Comparison of ENCODE assay signal across 24 cellular contexts in genomic region chr14:53742226-53742607, GRCh38.
DNase-seq lines count a peak whose midpoint lies in the region; ATAC-seq, FAIRE-seq and TF ChIP-seq lines count a peak whose summit lies in the region.
"Had no signal": no experiment of that assay in that cellular context is flagged by ENCODE, and none has a peak within 500 bp of the region (broad histone marks: within the 10 kb centered on the region; RNA-seq: fewer than 3 reads in every experiment).

No MANE protein-coding gene starts in this region.

- RAD21 ChIA-PET in GM12878 (lab: Charles Lee; ENCODE audit: unreplicated experiment), result no interaction called here

- H3K27ac ChIP-seq in A549 (no peak overlapping the region), GM12878 (ENCODE audit: control insufficient read depth, insufficient read depth) (no peak overlapping the region), iPS-18a (ENCODE audit: low read length) (peak overlapping the region; percentile 58)
- H3K27ac ChIP-seq: body of pancreas, heart right ventricle, right lobe of liver, testis had no signal

- H2AFZ ChIP-seq in GM12878 (ENCODE audit: control insufficient read depth, low read depth, low read length), result no peak overlapping the region

- CTCF ChIA-PET in A549 (lab: Yijun Ruan, JAX), result interaction anchor here (0.8 to 2.0 kb wide), 3 partner anchors 10 to 45 kb away, joined by 3 to 6 read pairs (median 4); no protein-coding TSS in a partner anchor
- CTCF ChIA-PET in GM12878 (lab: Yijun Ruan, JAX), result no interaction called here

- no peak overlapping the region for H3K4me3 ChIP-seq in A549
- H3K4me3 ChIP-seq in GM12878, result no peak overlapping the region
- peak overlapping the region; percentile 36 for H3K4me3 ChIP-seq in iPS-18a (ENCODE audit: low read length)
- H3K4me3 ChIP-seq: body of pancreas, heart right ventricle, right lobe of liver, testis had no signal

- H3K9me3 Mint-ChIP-seq in natural killer cell treated with Interleukin-12 subunit alpha and Interleukin-12 subunit beta and Interleukin-15 and Interleukin-18, amount 100 ng/mL, for 72 hours, result peaks cover 2% of the 10 kb centered on the region
- H3K9me3 Mint-ChIP-seq: activated CD4-positive, alpha-beta T cell treated with anti-CD3 and anti-CD28 coated beads, Interleukin-2, amount 10 ng/mL, durations not matched to agents 24 days and 14 days; stimulated activated naive B cell treated with anti-CD40 and anti-IgM and Interleukin-4, amounts not matched to agents 10 μg/mL and 1 μg/mL and 100 μg/mL, for 72 hours; T-cell had no signal

- TF ChIP-seq EP300 in A549 (IDR thresholded peaks at IDR 0.05), result no peak
- TF ChIP-seq EP300 in GM12878 (IDR thresholded peaks at IDR 0.05; ENCODE audit: borderline replicate concordance in 1 of 2, control insufficient read depth in 1 of 2, low read depth in 2 of 2, low read length in 2 of 2), result no peak

- H3K79me2 ChIP-seq in GM12878 (ENCODE audit: control insufficient read depth, insufficient read depth, low read length), result no peaks in the 10 kb centered on the region

- DNase-seq in A549 (ENCODE audit: low read depth in 1 of 2, low spot score in 1 of 2) (no peak), LoVo (ENCODE audit: low spot score) (peak; percentile 4), GM12878 (ENCODE audit: low read depth, low spot score) (no peak), GM13976 (ENCODE audit: low spot score) (no peak), NCI-H1092 (lab: John Stamatoyannopoulos, UW) (no peak)
- DNase-seq in natural killer cell treated with Interleukin-12 subunit alpha and Interleukin-12 subunit beta and Interleukin-15 and Interleukin-18, amount 100 ng/mL, for 72 hours (ENCODE audit: low spot score), result no peak
- DNase-seq: activated CD4-positive, alpha-beta T cell treated with anti-CD3 and anti-CD28 coated beads, Interleukin-2, amount 10 ng/mL, durations not matched to agents 24 days and 14 days; body of pancreas; COR-L47; heart right ventricle; Kasumi-1; NCI-H1105; NCI-H2107; NCI-H524 treated with DMSO at 0.1 percent for 48 hours; OCI-M1; right lobe of liver; Right ventricle myocardium superior; stimulated activated naive B cell treated with anti-CD40 and anti-IgM and Interleukin-4, amounts not matched to agents 10 μg/mL and 1 μg/mL and 100 μg/mL, for 72 hours; T-cell; testis had no signal

- H4K20me1 ChIP-seq in GM12878 (ENCODE audit: control insufficient read depth, insufficient read depth), result no peaks in the 10 kb centered on the region

- SMC1A ChIA-PET in GM12878 (lab: Charles Lee; ENCODE audit: uncharacterized antibody, unreplicated experiment), result no interaction called here

- TF ChIP-seq RAD21 in A549 (conservative IDR thresholded peaks at IDR 0.05 in 1 of 2, IDR thresholded peaks at IDR 0.05 in 1 of 2), result no peak
- TF ChIP-seq RAD21 in GM12878 (IDR thresholded peaks at IDR 0.05; ENCODE audit: insufficient read depth, low read depth, low read length), result no peak

- POLR2A ChIA-PET in A549 (lab: Yijun Ruan, JAX) (no interaction called here), GM12878 (lab: Charles Lee) (no interaction called here)

- H3K27ac Mint-ChIP-seq in natural killer cell treated with Interleukin-12 subunit alpha and Interleukin-12 subunit beta and Interleukin-15 and Interleukin-18, amount 100 ng/mL, for 72 hours, result no peak overlapping the region
- H3K27ac Mint-ChIP-seq: activated CD4-positive, alpha-beta T cell treated with anti-CD3 and anti-CD28 coated beads, Interleukin-2, amount 10 ng/mL, durations not matched to agents 24 days and 14 days; activated naive CD8-positive, alpha-beta T cell; stimulated activated naive B cell treated with anti-CD40 and anti-IgM and Interleukin-4, amounts not matched to agents 10 μg/mL and 1 μg/mL and 100 μg/mL, for 72 hours; T-cell had no signal

- in situ Hi-C loops in GM12878 (cut with MboI), result no loop called here
- in situ Hi-C loops in GM13976 (cut with MboI; ENCODE audit: low sequenced_read_pairs, unreplicated experiment), result no loop called here

- 80% methylated on average over 2 of the region's 2 CpGs for WGBS in A549 (ENCODE audit: missing lambda C conversion rate)
- WGBS in GM12878 (ENCODE audit: insufficient coverage, insufficient replicate concordance, low lambda C conversion rate, missing lambda C conversion rate), result 28% methylated on average over 2 of the region's 2 CpGs

- no peak overlapping the region for H3K4me3 Mint-ChIP-seq in natural killer cell treated with Interleukin-12 subunit alpha and Interleukin-12 subunit beta and Interleukin-15 and Interleukin-18, amount 100 ng/mL, for 72 hours
- H3K4me3 Mint-ChIP-seq: activated CD4-positive, alpha-beta T cell treated with anti-CD3 and anti-CD28 coated beads, Interleukin-2, amount 10 ng/mL, durations not matched to agents 24 days and 14 days; activated naive CD8-positive, alpha-beta T cell; stimulated activated naive B cell treated with anti-CD40 and anti-IgM and Interleukin-4, amounts not matched to agents 10 μg/mL and 1 μg/mL and 100 μg/mL, for 72 hours; T-cell had no signal

- H3K27me3 ChIP-seq in GM12878 (replicated peaks in 1 of 2; ENCODE audit: control insufficient read depth in 2 of 2, insufficient read depth in 2 of 2, low read length in 1 of 2) (no peaks in the 10 kb centered on the region), iPS-18a (ENCODE audit: control insufficient read depth, insufficient read depth, low read length) (peaks cover 21% of the 10 kb centered on the region)
- H3K27me3 ChIP-seq: body of pancreas, heart right ventricle, right lobe of liver, testis had no signal

- H3K9ac ChIP-seq in GM12878 (ENCODE audit: control insufficient read depth, insufficient read depth, low read length), result no peak overlapping the region
- H3K9ac ChIP-seq in iPS-18a (ENCODE audit: low read length), result no peak overlapping the region

- H3K4me2 ChIP-seq in A549 (no peak overlapping the region), GM12878 (ENCODE audit: control insufficient read depth, insufficient read depth) (no peak overlapping the region)

- ATAC-seq in A549 (no peak), GM12878 (no peak), HG02870 (IDR thresholded peaks at IDR 0.05; ENCODE audit: unreplicated experiment) (no peak)
- no peak for ATAC-seq in natural killer cell treated with Interleukin-12 subunit alpha and Interleukin-12 subunit beta and Interleukin-15 and Interleukin-18, amount 100 ng/mL, for 72 hours
- ATAC-seq: body of pancreas; heart right ventricle; right lobe of liver; stimulated activated naive B cell treated with anti-CD40 and anti-IgM and Interleukin-4, amounts not matched to agents 10 μg/mL and 1 μg/mL and 100 μg/mL, for 72 hours; T-cell had no signal

- FAIRE-seq in A549 (lab: Jason Lieb, UNC) (peak; percentile 65), GM12878 (lab: Jason Lieb, UNC) (no peak)
- FAIRE-seq: A204.1 had no signal

- intact Hi-C loops in GM12878 (cut with micrococcal nuclease; ENCODE audit: unreplicated experiment), result no loop called here

- H3K36me3 Mint-ChIP-seq in natural killer cell treated with Interleukin-12 subunit alpha and Interleukin-12 subunit beta and Interleukin-15 and Interleukin-18, amount 100 ng/mL, for 72 hours, result no peaks in the 10 kb centered on the region
- H3K36me3 Mint-ChIP-seq: activated naive CD8-positive, alpha-beta T cell; stimulated activated naive B cell treated with anti-CD40 and anti-IgM and Interleukin-4, amounts not matched to agents 10 μg/mL and 1 μg/mL and 100 μg/mL, for 72 hours; T-cell had no signal

- H3K4me1 ChIP-seq in A549, result no peaks in the 10 kb centered on the region
- H3K4me1 ChIP-seq in GM12878 (ENCODE audit: control insufficient read depth, insufficient read depth, low read length), result no peaks in the 10 kb centered on the region
- peaks cover 25% of the 10 kb centered on the region for H3K4me1 ChIP-seq in iPS-18a (ENCODE audit: control insufficient read depth, low read depth, low read length)
- H3K4me1 ChIP-seq: body of pancreas, heart right ventricle, right lobe of liver, testis had no signal

- H3K27me3 Mint-ChIP-seq in natural killer cell treated with Interleukin-12 subunit alpha and Interleukin-12 subunit beta and Interleukin-15 and Interleukin-18, amount 100 ng/mL, for 72 hours, result no peaks in the 10 kb centered on the region
- H3K27me3 Mint-ChIP-seq: activated CD4-positive, alpha-beta T cell treated with anti-CD3 and anti-CD28 coated beads, Interleukin-2, amount 10 ng/mL, durations not matched to agents 24 days and 14 days; activated naive CD8-positive, alpha-beta T cell; T-cell had no signal

- TF ChIP-seq CTCF in A549 (IDR thresholded peaks at IDR 0.05) (no peak), GM12878 (IDR thresholded peaks at IDR 0.05 in 2 of 3, conservative IDR thresholded peaks at IDR 0.05 in 1 of 3; ENCODE audit: control insufficient read depth in 2 of 3, extremely low read depth in 1 of 3, insufficient read depth in 1 of 3, low read depth in 3 of 3, low read length in 3 of 3) (no peak), GM13976 (IDR thresholded peaks at IDR 0.05; ENCODE audit: borderline replicate concordance, control extremely low read depth, extremely low read depth, insufficient read depth, missing control alignments) (no peak)

- H3K9me3 ChIP-seq in A549 (no peaks in the 10 kb centered on the region), GM12878 (replicated peaks; ENCODE audit: control insufficient read depth, insufficient read depth, low read length) (no peaks in the 10 kb centered on the region; the same call in 2 of the 3 replicates), iPS-18a (ENCODE audit: control insufficient read depth, low read depth, low read length) (no peaks in the 10 kb centered on the region)
- H3K9me3 ChIP-seq: body of pancreas, heart right ventricle, right lobe of liver, testis had no signal

- no TSS peak for BruUV-seq in GM12878 (replicated peaks; lab: Mats Ljungman, UMichigan)

- H3K36me3 ChIP-seq in GM12878 (ENCODE audit: control insufficient read depth in 2 of 2, insufficient read depth in 2 of 2, low read length in 1 of 2) (no peaks in the 10 kb centered on the region), iPS-18a (ENCODE audit: control insufficient read depth, low read depth, low read length) (no peaks in the 10 kb centered on the region)
- H3K36me3 ChIP-seq: heart right ventricle, right lobe of liver had no signal

- H3K4me1 Mint-ChIP-seq in natural killer cell treated with Interleukin-12 subunit alpha and Interleukin-12 subunit beta and Interleukin-15 and Interleukin-18, amount 100 ng/mL, for 72 hours (ENCODE audit: low read depth in 2 of 2), result no peaks in the 10 kb centered on the region
- H3K4me1 Mint-ChIP-seq: activated CD4-positive, alpha-beta T cell treated with anti-CD3 and anti-CD28 coated beads, Interleukin-2, amount 10 ng/mL, durations not matched to agents 24 days and 14 days; stimulated activated naive B cell treated with anti-CD40 and anti-IgM and Interleukin-4, amounts not matched to agents 10 μg/mL and 1 μg/mL and 100 μg/mL, for 72 hours; T-cell had no signal

- TF ChIP-seq POLR2A in A549 (IDR thresholded peaks at IDR 0.05; ENCODE audit: low read length) (no peak), GM12878 (IDR thresholded peaks at IDR 0.05; ENCODE audit: low read depth, low read length) (no peak)

TF ChIP-seq in GM12878, 131 proteins besides CTCF, POLR2A, EP300 and RAD21 (continues in another document):
- TF ChIP-seq JUNB (IDR thresholded peaks at IDR 0.05), result peak; percentile 15; the same call in 1 of the 2 replicates
- TF ChIP-seq ZNF217 (IDR thresholded peaks at IDR 0.05), result no peak
- TF ChIP-seq RUNX3 (IDR thresholded peaks at IDR 0.05; ENCODE audit: low read length), result no peak
- TF ChIP-seq SRF (IDR thresholded peaks at IDR 0.05; ENCODE audit: low read depth in 2 of 2, low read length in 2 of 2), result no peak

Comparison
In these comparisons a context has a peak if more than half of its experiments do, and no peak if none do; other contexts are left out.
1. Of the 24 proteins assayed by ChIP-seq in both GM12878 and A549: peak only in GM12878: JUNB; only in A549: none; in both: none; in neither: 23.